ENCODE assay signal across 1 cellular context in the genomic region with DNA sequence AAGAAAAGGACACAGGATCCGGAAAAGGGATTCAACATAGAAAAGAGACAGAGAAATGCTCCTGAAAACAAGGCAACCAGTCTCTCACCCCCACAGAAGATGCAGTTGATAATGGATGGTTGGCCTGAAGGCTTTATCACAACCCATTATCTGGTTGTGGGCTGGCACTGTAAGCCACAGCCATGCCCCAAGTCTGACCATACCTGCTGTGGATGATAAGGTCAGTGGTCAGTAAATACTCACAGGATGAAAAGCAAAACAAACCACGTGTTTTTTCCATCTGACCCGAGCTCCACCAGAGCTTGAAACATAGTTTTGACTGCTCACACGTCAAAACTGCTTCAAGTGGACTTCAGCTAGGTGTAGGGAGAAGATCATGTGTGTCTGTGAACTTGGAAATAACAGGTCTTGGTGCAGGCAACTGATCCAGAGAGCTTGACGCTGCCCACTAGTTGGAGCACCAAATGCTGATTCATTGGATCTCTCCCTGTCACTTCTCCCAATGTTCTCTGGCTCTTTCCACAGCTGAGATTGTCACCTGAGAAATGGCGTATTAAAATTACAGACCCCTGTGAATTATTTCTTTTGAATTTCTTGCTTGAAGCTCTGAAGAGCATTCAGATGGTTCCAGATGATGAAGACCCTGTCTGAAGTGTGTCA.
A peak's percentile ranks its signal among the peaks of the same experiment; 100 is the strongest.
TF ChIP-seq lines count a peak whose summit lies in the region.

No MANE protein-coding gene starts in this region.

TF ChIP-seq in K562, 482 proteins besides CTCF, POLR2A, EP300 and RAD21 (continued from another document):
- TF ChIP-seq, protein P1, sequence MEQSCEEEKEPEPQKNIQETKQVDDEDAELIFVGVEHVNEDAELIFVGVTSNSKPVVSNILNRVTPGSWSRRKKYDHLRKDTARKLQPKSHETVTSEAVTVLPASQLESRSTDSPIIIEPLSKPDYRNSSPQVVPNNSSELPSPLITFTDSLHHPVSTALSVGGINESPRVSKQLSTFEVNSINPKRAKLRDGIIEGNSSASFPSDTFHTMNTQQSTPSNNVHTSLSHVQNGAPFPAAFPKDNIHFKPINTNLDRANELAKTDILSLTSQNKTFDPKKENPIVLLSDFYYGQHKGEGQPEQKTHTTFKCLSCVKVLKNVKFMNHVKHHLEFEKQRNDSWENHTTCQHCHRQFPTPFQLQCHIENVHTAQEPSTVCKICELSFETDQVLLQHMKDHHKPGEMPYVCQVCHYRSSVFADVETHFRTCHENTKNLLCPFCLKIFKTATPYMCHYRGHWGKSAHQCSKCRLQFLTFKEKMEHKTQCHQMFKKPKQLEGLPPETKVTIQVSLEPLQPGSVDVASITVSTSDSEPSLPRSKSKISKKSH (CRISPR knock-in tag; IDR thresholded peaks at IDR 0.05), result no peak
- TF ChIP-seq C11orf30 (IDR thresholded peaks at IDR 0.05; ENCODE audit: low read depth) (peak; percentile 35; the same call in 1 of the 2 replicates), CBFA2T3 (IDR thresholded peaks at IDR 0.05) (peak; percentile 38; the same call in 1 of the 2 replicates), FOSL1 (tag; conservative IDR thresholded peaks at IDR 0.05) (peak; percentile 76), ZNF57 (CRISPR knock-in tag; IDR thresholded peaks at IDR 0.05) (no peak), JUND (IDR thresholded peaks at IDR 0.05; ENCODE audit: borderline replicate concordance, low read depth, low read length) (no peak), JUND (tag; IDR thresholded peaks at IDR 0.05; ENCODE audit: borderline replicate concordance, low read depth, low read length) (no peak), ARID1B (IDR thresholded peaks at IDR 0.05) (0 out of 2 replicates have a peak, but pooled peaks have one; percentile 19), CBFA2T2 (conservative IDR thresholded peaks at IDR 0.05) (peak; percentile 37; the same call in 1 of the 2 replicates), NFE2 (IDR thresholded peaks at IDR 0.05; ENCODE audit: low read depth) (peak; percentile 56; the same call in 1 of the 2 replicates)
- TF ChIP-seq, protein P2, sequence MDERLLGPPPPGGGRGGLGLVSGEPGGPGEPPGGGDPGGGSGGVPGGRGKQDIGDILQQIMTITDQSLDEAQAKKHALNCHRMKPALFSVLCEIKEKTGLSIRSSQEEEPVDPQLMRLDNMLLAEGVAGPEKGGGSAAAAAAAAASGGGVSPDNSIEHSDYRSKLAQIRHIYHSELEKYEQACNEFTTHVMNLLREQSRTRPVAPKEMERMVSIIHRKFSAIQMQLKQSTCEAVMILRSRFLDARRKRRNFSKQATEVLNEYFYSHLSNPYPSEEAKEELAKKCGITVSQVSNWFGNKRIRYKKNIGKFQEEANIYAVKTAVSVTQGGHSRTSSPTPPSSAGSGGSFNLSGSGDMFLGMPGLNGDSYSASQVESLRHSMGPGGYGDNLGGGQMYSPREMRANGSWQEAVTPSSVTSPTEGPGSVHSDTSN (CRISPR knock-in tag; IDR thresholded peaks at IDR 0.05; ENCODE audit: low read depth), result no peak
- TF ChIP-seq, protein P2 (tag; conservative IDR thresholded peaks at IDR 0.05; ENCODE audit: low read depth), result no peak
- TF ChIP-seq, protein P3, sequence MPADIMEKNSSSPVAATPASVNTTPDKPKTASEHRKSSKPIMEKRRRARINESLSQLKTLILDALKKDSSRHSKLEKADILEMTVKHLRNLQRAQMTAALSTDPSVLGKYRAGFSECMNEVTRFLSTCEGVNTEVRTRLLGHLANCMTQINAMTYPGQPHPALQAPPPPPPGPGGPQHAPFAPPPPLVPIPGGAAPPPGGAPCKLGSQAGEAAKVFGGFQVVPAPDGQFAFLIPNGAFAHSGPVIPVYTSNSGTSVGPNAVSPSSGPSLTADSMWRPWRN (IDR thresholded peaks at IDR 0.05; ENCODE audit: low read depth), result peak; percentile 46; the same call in 1 of the 2 replicates
- TF ChIP-seq, protein P4, sequence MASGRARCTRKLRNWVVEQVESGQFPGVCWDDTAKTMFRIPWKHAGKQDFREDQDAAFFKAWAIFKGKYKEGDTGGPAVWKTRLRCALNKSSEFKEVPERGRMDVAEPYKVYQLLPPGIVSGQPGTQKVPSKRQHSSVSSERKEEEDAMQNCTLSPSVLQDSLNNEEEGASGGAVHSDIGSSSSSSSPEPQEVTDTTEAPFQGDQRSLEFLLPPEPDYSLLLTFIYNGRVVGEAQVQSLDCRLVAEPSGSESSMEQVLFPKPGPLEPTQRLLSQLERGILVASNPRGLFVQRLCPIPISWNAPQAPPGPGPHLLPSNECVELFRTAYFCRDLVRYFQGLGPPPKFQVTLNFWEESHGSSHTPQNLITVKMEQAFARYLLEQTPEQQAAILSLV (tag; IDR thresholded peaks at IDR 0.05), result no peak
TF ChIP-seq in K562: peak in this region for 10.
